Comparison of ENCODE assay signal across 1 cellular context in the genomic region with DNA sequence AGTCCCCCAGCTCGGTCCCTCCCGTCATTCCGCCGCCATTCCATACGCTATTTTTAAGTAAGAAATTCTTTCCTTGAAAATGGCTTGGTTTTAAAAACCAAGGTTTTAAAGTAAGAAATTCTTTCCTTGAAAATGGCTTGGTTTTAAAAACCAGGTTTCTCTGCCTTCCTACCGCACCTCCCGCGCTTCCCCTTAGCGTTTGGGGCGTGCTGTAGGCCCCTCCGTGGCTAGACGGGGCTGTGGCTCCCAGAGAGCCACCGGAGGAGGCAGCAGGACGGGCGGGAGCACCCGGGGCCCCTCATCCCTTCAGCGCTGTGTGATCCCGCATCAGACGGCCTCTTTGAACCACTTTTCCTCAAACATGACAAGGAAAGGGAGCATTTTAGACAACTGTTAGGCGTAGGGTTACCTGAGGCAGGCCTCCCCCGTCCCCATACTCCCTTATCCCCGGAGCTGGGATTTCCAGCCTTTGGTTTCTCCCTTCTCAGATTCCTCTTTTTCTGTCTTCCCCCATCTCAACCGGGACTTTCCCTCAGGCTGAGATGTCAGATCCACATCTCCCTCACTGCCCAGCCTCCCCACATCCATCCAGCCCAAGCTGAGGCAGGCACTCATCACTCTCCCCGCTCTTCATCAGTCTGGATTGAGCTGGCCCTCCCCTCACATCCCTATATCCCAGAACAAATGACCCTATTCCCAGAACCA.
A peak's percentile ranks its signal among the peaks of the same experiment; 100 is the strongest.
TF ChIP-seq lines count a peak whose summit lies in the region.

No MANE protein-coding gene starts in this region.

TF ChIP-seq in K562, 482 proteins besides CTCF, POLR2A, EP300 and RAD21 (continued from another document and continues in another):
- TF ChIP-seq CLOCK (CRISPR knock-in tag; IDR thresholded peaks at IDR 0.05; ENCODE audit: borderline replicate concordance): no peak
- peak; percentile 47 to 58; a peak in 3 of 4 replicates for TF ChIP-seq NRF1 (conservative IDR thresholded peaks at IDR 0.05 in 1 of 2, IDR thresholded peaks at IDR 0.05 in 1 of 2)
- TF ChIP-seq, protein P1, sequence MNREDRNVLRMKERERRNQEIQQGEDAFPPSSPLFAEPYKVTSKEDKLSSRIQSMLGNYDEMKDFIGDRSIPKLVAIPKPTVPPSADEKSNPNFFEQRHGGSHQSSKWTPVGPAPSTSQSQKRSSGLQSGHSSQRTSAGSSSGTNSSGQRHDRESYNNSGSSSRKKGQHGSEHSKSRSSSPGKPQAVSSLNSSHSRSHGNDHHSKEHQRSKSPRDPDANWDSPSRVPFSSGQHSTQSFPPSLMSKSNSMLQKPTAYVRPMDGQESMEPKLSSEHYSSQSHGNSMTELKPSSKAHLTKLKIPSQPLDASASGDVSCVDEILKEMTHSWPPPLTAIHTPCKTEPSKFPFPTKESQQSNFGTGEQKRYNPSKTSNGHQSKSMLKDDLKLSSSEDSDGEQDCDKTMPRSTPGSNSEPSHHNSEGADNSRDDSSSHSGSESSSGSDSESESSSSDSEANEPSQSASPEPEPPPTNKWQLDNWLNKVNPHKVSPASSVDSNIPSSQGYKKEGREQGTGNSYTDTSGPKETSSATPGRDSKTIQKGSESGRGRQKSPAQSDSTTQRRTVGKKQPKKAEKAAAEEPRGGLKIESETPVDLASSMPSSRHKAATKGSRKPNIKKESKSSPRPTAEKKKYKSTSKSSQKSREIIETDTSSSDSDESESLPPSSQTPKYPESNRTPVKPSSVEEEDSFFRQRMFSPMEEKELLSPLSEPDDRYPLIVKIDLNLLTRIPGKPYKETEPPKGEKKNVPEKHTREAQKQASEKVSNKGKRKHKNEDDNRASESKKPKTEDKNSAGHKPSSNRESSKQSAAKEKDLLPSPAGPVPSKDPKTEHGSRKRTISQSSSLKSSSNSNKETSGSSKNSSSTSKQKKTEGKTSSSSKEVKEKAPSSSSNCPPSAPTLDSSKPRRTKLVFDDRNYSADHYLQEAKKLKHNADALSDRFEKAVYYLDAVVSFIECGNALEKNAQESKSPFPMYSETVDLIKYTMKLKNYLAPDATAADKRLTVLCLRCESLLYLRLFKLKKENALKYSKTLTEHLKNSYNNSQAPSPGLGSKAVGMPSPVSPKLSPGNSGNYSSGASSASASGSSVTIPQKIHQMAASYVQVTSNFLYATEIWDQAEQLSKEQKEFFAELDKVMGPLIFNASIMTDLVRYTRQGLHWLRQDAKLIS (CRISPR knock-in tag; IDR thresholded peaks at IDR 0.05): no peak
- no peak for TF ChIP-seq TARDBP (IDR thresholded peaks at IDR 0.05)
- no peak for TF ChIP-seq ZNF75A (CRISPR knock-in tag; IDR thresholded peaks at IDR 0.05)
- TF ChIP-seq GABPA (tag; conservative IDR thresholded peaks at IDR 0.05; ENCODE audit: low read depth): no peak
- no peak for TF ChIP-seq ZNF785 (CRISPR knock-in tag; IDR thresholded peaks at IDR 0.05)
- no peak for TF ChIP-seq ATF3 (IDR thresholded peaks at IDR 0.05)
- no peak for TF ChIP-seq ATF3 (CRISPR knock-in tag; conservative IDR thresholded peaks at IDR 0.05)
- no peak for TF ChIP-seq GABPB1 (CRISPR knock-in tag; IDR thresholded peaks at IDR 0.05)
- TF ChIP-seq SUPT5H (IDR thresholded peaks at IDR 0.05): no peak
- no peak for TF ChIP-seq SRSF1 (IDR thresholded peaks at IDR 0.05; ENCODE audit: low read depth, low read length)
- no peak for TF ChIP-seq SMAD4 (CRISPR knock-in tag; conservative IDR thresholded peaks at IDR 0.05)
- TF ChIP-seq KLF13 (tag; IDR thresholded peaks at IDR 0.05; ENCODE audit: borderline replicate concordance, low read depth): no peak
- TF ChIP-seq, protein P2, sequence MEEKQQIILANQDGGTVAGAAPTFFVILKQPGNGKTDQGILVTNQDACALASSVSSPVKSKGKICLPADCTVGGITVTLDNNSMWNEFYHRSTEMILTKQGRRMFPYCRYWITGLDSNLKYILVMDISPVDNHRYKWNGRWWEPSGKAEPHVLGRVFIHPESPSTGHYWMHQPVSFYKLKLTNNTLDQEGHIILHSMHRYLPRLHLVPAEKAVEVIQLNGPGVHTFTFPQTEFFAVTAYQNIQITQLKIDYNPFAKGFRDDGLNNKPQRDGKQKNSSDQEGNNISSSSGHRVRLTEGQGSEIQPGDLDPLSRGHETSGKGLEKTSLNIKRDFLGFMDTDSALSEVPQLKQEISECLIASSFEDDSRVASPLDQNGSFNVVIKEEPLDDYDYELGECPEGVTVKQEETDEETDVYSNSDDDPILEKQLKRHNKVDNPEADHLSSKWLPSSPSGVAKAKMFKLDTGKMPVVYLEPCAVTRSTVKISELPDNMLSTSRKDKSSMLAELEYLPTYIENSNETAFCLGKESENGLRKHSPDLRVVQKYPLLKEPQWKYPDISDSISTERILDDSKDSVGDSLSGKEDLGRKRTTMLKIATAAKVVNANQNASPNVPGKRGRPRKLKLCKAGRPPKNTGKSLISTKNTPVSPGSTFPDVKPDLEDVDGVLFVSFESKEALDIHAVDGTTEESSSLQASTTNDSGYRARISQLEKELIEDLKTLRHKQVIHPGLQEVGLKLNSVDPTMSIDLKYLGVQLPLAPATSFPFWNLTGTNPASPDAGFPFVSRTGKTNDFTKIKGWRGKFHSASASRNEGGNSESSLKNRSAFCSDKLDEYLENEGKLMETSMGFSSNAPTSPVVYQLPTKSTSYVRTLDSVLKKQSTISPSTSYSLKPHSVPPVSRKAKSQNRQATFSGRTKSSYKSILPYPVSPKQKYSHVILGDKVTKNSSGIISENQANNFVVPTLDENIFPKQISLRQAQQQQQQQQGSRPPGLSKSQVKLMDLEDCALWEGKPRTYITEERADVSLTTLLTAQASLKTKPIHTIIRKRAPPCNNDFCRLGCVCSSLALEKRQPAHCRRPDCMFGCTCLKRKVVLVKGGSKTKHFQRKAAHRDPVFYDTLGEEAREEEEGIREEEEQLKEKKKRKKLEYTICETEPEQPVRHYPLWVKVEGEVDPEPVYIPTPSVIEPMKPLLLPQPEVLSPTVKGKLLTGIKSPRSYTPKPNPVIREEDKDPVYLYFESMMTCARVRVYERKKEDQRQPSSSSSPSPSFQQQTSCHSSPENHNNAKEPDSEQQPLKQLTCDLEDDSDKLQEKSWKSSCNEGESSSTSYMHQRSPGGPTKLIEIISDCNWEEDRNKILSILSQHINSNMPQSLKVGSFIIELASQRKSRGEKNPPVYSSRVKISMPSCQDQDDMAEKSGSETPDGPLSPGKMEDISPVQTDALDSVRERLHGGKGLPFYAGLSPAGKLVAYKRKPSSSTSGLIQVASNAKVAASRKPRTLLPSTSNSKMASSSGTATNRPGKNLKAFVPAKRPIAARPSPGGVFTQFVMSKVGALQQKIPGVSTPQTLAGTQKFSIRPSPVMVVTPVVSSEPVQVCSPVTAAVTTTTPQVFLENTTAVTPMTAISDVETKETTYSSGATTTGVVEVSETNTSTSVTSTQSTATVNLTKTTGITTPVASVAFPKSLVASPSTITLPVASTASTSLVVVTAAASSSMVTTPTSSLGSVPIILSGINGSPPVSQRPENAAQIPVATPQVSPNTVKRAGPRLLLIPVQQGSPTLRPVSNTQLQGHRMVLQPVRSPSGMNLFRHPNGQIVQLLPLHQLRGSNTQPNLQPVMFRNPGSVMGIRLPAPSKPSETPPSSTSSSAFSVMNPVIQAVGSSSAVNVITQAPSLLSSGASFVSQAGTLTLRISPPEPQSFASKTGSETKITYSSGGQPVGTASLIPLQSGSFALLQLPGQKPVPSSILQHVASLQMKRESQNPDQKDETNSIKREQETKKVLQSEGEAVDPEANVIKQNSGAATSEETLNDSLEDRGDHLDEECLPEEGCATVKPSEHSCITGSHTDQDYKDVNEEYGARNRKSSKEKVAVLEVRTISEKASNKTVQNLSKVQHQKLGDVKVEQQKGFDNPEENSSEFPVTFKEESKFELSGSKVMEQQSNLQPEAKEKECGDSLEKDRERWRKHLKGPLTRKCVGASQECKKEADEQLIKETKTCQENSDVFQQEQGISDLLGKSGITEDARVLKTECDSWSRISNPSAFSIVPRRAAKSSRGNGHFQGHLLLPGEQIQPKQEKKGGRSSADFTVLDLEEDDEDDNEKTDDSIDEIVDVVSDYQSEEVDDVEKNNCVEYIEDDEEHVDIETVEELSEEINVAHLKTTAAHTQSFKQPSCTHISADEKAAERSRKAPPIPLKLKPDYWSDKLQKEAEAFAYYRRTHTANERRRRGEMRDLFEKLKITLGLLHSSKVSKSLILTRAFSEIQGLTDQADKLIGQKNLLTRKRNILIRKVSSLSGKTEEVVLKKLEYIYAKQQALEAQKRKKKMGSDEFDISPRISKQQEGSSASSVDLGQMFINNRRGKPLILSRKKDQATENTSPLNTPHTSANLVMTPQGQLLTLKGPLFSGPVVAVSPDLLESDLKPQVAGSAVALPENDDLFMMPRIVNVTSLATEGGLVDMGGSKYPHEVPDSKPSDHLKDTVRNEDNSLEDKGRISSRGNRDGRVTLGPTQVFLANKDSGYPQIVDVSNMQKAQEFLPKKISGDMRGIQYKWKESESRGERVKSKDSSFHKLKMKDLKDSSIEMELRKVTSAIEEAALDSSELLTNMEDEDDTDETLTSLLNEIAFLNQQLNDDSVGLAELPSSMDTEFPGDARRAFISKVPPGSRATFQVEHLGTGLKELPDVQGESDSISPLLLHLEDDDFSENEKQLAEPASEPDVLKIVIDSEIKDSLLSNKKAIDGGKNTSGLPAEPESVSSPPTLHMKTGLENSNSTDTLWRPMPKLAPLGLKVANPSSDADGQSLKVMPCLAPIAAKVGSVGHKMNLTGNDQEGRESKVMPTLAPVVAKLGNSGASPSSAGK (IDR thresholded peaks at IDR 0.05): peak; percentile 76
- no peak for TF ChIP-seq ZNF830 (CRISPR knock-in tag; IDR thresholded peaks at IDR 0.05)
- TF ChIP-seq, protein P3, sequence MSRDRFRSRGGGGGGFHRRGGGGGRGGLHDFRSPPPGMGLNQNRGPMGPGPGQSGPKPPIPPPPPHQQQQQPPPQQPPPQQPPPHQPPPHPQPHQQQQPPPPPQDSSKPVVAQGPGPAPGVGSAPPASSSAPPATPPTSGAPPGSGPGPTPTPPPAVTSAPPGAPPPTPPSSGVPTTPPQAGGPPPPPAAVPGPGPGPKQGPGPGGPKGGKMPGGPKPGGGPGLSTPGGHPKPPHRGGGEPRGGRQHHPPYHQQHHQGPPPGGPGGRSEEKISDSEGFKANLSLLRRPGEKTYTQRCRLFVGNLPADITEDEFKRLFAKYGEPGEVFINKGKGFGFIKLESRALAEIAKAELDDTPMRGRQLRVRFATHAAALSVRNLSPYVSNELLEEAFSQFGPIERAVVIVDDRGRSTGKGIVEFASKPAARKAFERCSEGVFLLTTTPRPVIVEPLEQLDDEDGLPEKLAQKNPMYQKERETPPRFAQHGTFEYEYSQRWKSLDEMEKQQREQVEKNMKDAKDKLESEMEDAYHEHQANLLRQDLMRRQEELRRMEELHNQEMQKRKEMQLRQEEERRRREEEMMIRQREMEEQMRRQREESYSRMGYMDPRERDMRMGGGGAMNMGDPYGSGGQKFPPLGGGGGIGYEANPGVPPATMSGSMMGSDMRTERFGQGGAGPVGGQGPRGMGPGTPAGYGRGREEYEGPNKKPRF (IDR thresholded peaks at IDR 0.05; ENCODE audit: low read depth, low read length): no peak
- TF ChIP-seq, protein P4, sequence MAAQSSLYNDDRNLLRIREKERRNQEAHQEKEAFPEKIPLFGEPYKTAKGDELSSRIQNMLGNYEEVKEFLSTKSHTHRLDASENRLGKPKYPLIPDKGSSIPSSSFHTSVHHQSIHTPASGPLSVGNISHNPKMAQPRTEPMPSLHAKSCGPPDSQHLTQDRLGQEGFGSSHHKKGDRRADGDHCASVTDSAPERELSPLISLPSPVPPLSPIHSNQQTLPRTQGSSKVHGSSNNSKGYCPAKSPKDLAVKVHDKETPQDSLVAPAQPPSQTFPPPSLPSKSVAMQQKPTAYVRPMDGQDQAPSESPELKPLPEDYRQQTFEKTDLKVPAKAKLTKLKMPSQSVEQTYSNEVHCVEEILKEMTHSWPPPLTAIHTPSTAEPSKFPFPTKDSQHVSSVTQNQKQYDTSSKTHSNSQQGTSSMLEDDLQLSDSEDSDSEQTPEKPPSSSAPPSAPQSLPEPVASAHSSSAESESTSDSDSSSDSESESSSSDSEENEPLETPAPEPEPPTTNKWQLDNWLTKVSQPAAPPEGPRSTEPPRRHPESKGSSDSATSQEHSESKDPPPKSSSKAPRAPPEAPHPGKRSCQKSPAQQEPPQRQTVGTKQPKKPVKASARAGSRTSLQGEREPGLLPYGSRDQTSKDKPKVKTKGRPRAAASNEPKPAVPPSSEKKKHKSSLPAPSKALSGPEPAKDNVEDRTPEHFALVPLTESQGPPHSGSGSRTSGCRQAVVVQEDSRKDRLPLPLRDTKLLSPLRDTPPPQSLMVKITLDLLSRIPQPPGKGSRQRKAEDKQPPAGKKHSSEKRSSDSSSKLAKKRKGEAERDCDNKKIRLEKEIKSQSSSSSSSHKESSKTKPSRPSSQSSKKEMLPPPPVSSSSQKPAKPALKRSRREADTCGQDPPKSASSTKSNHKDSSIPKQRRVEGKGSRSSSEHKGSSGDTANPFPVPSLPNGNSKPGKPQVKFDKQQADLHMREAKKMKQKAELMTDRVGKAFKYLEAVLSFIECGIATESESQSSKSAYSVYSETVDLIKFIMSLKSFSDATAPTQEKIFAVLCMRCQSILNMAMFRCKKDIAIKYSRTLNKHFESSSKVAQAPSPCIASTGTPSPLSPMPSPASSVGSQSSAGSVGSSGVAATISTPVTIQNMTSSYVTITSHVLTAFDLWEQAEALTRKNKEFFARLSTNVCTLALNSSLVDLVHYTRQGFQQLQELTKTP (IDR thresholded peaks at IDR 0.05; ENCODE audit: low read depth in 1 of 2, partially characterized antibody in 2 of 2): peak in 1 of 2 experiments; percentile 50
